In the genomic region with DNA sequence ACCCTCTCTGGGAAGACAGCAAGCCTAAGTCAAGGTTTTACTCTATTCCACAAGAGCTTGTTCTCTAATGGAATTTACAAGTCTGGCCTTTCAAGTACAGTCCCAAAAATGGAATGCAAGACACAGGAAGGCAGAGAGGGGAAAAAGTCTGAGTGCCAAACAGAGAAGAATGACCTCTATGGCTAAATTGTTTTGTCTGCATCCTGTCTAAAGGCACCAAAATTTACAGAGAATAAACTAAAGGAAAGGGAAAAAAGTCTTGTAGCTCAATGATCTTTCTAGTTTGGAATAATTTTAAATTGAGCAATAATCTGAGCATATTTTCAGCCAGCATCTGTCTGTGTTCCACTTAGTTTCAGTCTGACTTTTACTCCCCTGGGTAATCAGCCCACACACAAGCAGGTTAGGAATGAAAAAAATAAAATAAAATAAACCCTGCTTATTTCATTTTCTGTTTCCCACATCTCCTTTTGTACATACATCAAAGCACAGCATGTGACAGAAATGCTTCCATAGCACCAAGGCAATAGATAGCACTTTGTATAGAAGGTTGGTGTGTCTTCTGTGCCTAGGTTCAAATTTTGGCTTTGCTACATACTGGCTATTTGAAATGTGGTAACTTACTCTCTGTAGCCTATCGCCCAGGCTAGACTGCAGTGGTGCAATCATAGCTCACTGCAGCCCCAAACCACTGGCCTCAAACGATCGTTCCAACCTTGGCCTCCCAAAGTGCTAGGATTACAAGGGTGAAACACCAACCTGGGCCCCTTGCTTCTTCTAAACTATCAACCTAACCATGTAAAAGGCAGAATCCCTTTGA, we compare ENCODE assay signal across 1 cellular context.
TF ChIP-seq lines count a peak whose summit lies in the region.

No MANE protein-coding gene starts in this region.

TF ChIP-seq in IMR-90, 13 proteins besides CTCF, POLR2A, EP300 and RAD21:
- TF ChIP-seq USF2 (IDR thresholded peaks at IDR 0.05; ENCODE audit: low read depth, low read length) (no peak), NFE2L2 (IDR thresholded peaks at IDR 0.05; ENCODE audit: low read depth, low read length) (no peak), CEBPB (IDR thresholded peaks at IDR 0.05; ENCODE audit: low read depth, low read length) (peak; percentile 25; the same call in 1 of the 2 replicates)
